In genomic region chr1:240492832-240493440, GRCh38 we compare ENCODE assay signal across 9 cellular contexts.
A peak's percentile ranks its signal among the peaks of the same experiment; 100 is the strongest.
DNase-seq lines count a peak whose midpoint lies in the region; ATAC-seq and TF ChIP-seq lines count a peak whose summit lies in the region.
"Had no signal": no experiment of that assay in that cellular context is flagged by ENCODE, and none has a peak within 500 bp of the region (broad histone marks: within the 10 kb centered on the region; RNA-seq: fewer than 3 reads in every experiment).

No MANE protein-coding gene starts in this region.

- peaks cover 3% of the 10 kb centered on the region for H3K27me3 Mint-ChIP-seq in nephron (ENCODE audit: low read depth)

- H3K36me3 ChIP-seq in A673 (ENCODE audit: insufficient read depth, low read length, poor library complexity, severe bottlenecking): no peaks in the 10 kb centered on the region

- peak overlapping the region; percentile 53 to 69 (median 68) for H3K4me3 Mint-ChIP-seq in nephron

- H3K4me1 ChIP-seq in A673 (ENCODE audit: insufficient read depth, low read length, poor library complexity, severe bottlenecking): no peaks in the 10 kb centered on the region

- POLR2A ChIA-PET in A673 (lab: Charles Lee; ENCODE audit: low non-redundant PET): no interaction called here

- DNase-seq in EL: peak; percentile 27
- peak; percentile 41 for DNase-seq in NCI-H82 treated with DMSO at 0.1 percent for 48 hours (lab: John Stamatoyannopoulos, UW; ENCODE audit: unreplicated experiment)
- DNase-seq in ecto neural progenitor cell (ENCODE audit: low spot score): peak; percentile 79
- no peak for DNase-seq in A673 (ENCODE audit: low spot score)
- no peak for DNase-seq in effector CD4-positive, alpha-beta T cell
- DNase-seq: stimulated activated CD4-positive, alpha-beta T cell treated with anti-CD3 and anti-CD28 coated beads, Interleukin-4, amount 100 ng/mL, for 24 hours had no signal

- no peak overlapping the region for H3K27ac Mint-ChIP-seq in nephron

- TF ChIP-seq CTCF in nephron (IDR thresholded peaks at IDR 0.05; ENCODE audit: unreplicated experiment in 3 of 3) (peak; percentile 16 to 34 (median 27)), A673 (conservative IDR thresholded peaks at IDR 0.05; ENCODE audit: low read depth, low read length) (no peak)

- no peaks in the 10 kb centered on the region for H3K9me3 ChIP-seq in A673 (ENCODE audit: low read depth, low read length, poor library complexity, severe bottlenecking)

- no peak overlapping the region for H3K4me3 ChIP-seq in A673 (ENCODE audit: low read depth, low read length, poor library complexity, severe bottlenecking)

- no peak overlapping the region for H3K27ac ChIP-seq in A673 (ENCODE audit: low read depth, low read length, poor library complexity, severe bottlenecking)

- CTCF ChIA-PET in A673 (lab: Charles Lee): no interaction called here

- no peaks in the 10 kb centered on the region for H3K27me3 ChIP-seq in A673 (replicated peaks; ENCODE audit: insufficient read depth, low read depth, low read length, poor library complexity)

- BruUV-seq in A673 (replicated peaks; lab: Mats Ljungman, UMichigan): no TSS peak

- ATAC-seq in HG02610 (IDR thresholded peaks at IDR 0.05; ENCODE audit: unreplicated experiment) (no peak), GM19023 (IDR thresholded peaks at IDR 0.05; ENCODE audit: unreplicated experiment) (no peak)

- H3K36me3 Mint-ChIP-seq in nephron (ENCODE audit: low read depth): no peaks in the 10 kb centered on the region

- peaks cover 15% of the 10 kb centered on the region for H3K4me1 Mint-ChIP-seq in nephron

- intact Hi-C loops in A673 (cut with micrococcal nuclease; ENCODE audit: unreplicated experiment): no loop called here

- no peaks in the 10 kb centered on the region for H3K9me3 Mint-ChIP-seq in nephron

Comparison
In these comparisons a context has a peak if more than half of its experiments do, and no peak if none do; other contexts are left out.
1. DNase-seq: peak in EL (single experiment), NCI-H82 treated with DMSO at 0.1 percent for 48 hours (single experiment) and ecto neural progenitor cell (single experiment); none in A673 (single experiment) and effector CD4-positive, alpha-beta T cell (single experiment).